10 cellular contexts compared by ENCODE assay signal in genomic region chr17:33686171-33686570, GRCh38.
A peak's percentile ranks its signal among the peaks of the same experiment; 100 is the strongest.
DNase-seq lines count a peak whose midpoint lies in the region; ATAC-seq and TF ChIP-seq lines count a peak whose summit lies in the region.
"Had no signal": no experiment of that assay in that cellular context is flagged by ENCODE, and none has a peak within 500 bp of the region (broad histone marks: within the 10 kb centered on the region; RNA-seq: fewer than 3 reads in every experiment).

No MANE protein-coding gene starts in this region.

- ATAC-seq in HG02571 (IDR thresholded peaks at IDR 0.05; ENCODE audit: unreplicated experiment) (no peak), GM18505 (IDR thresholded peaks at IDR 0.05; ENCODE audit: unreplicated experiment) (no peak), HG03095 (IDR thresholded peaks at IDR 0.05; ENCODE audit: unreplicated experiment) (no peak)
- ATAC-seq: gastrocnemius medialis had no signal

- no peak overlapping the region for H2AFZ ChIP-seq in OCI-LY3 (ENCODE audit: low read depth, low read length)

- H3K4me3 ChIP-seq in OCI-LY3 (ENCODE audit: low read length), result no peak overlapping the region
- no peak overlapping the region for H3K4me3 ChIP-seq in fibroblast of the aortic adventitia (ENCODE audit: low read depth, low read length)
- no peak overlapping the region for H3K4me3 ChIP-seq in right atrium auricular region
- H3K4me3 ChIP-seq: gastrocnemius medialis had no signal

- peak; percentile 8 for DNase-seq in stimulated activated CD4-positive, alpha-beta T cell treated with anti-CD3 and anti-CD28 coated beads, Interleukin-1b, Interleukin-23, amount 100 ng/mL, for 48 hours
- no peak for DNase-seq in stimulated activated CD4-positive, alpha-beta T cell treated with anti-CD3 and anti-CD28 coated beads, Interleukin-4, amount 100 ng/mL, for 24 hours
- DNase-seq in fibroblast of the aortic adventitia (ENCODE audit: low read depth) (no peak), right atrium auricular region (ENCODE audit: low spot score) (no peak)
- DNase-seq: activated naive CD4-positive, alpha-beta T cell; gastrocnemius medialis had no signal

- H3K36me3 ChIP-seq in OCI-LY3 (replicated peaks; ENCODE audit: low read depth, low read length) (no peaks in the 10 kb centered on the region), right atrium auricular region (no peaks in the 10 kb centered on the region)
- H3K36me3 ChIP-seq: gastrocnemius medialis had no signal

- no peaks in the 10 kb centered on the region for H3K9me3 ChIP-seq in OCI-LY3 (ENCODE audit: insufficient read depth, low read length)
- H3K9me3 ChIP-seq in right atrium auricular region, result peaks cover 0 to 6% of the 10 kb centered on the region in 2 donors
- H3K9me3 ChIP-seq: gastrocnemius medialis had no signal

- H3K79me2 ChIP-seq in OCI-LY3 (ENCODE audit: low read length), result no peaks in the 10 kb centered on the region

- H3K4me1 ChIP-seq in OCI-LY3 (ENCODE audit: low read length) (no peaks in the 10 kb centered on the region), right atrium auricular region (no peaks in the 10 kb centered on the region)
- H3K4me1 ChIP-seq: gastrocnemius medialis had no signal

- H3K4me2 ChIP-seq in OCI-LY3 (ENCODE audit: low read length), result no peak overlapping the region

- H4K20me1 ChIP-seq in OCI-LY3 (ENCODE audit: insufficient read depth, low read length), result no peaks in the 10 kb centered on the region

- H3K27ac ChIP-seq in OCI-LY3 (ENCODE audit: low read length) (no peak overlapping the region), right atrium auricular region (no peak overlapping the region)
- H3K27ac ChIP-seq: gastrocnemius medialis had no signal

- no peaks in the 10 kb centered on the region; the same call in 1 of the 2 replicates for H3K27me3 ChIP-seq in OCI-LY3 (ENCODE audit: low read depth, low read length)
- H3K27me3 ChIP-seq in right atrium auricular region, result no peaks in the 10 kb centered on the region
- H3K27me3 ChIP-seq: gastrocnemius medialis had no signal

- no peak for TF ChIP-seq POLR2A in GM18505 (IDR thresholded peaks at IDR 0.05; ENCODE audit: borderline replicate concordance, extremely low read depth, insufficient read depth, insufficient read length)

- no peak overlapping the region for H3K9ac ChIP-seq in OCI-LY3 (ENCODE audit: low read length)

- peak; percentile 62 for TF ChIP-seq CTCF in OCI-LY3 (IDR thresholded peaks at IDR 0.05; ENCODE audit: low read depth, low read length)
- TF ChIP-seq CTCF in fibroblast of the aortic adventitia (IDR thresholded peaks at IDR 0.05; ENCODE audit: insufficient read depth, low read length), result peak; percentile 12
- peak in 1 of 2 donors; percentile 35 for TF ChIP-seq CTCF in right atrium auricular region (IDR thresholded peaks at IDR 0.05)
